In genomic region chr12:89429539-89429938, GRCh38 we compare ENCODE assay signal across 21 cellular contexts.
"Had no signal": no experiment of that assay in that cellular context is flagged by ENCODE, and none has a peak within 500 bp of the region (broad histone marks: within the 10 kb centered on the region; RNA-seq: fewer than 3 reads in every experiment).

No MANE protein-coding gene starts in this region.

- ATAC-seq: sciatic nerve; stimulated activated naive CD8-positive, alpha-beta T cell treated with anti-CD3 and anti-CD28 coated beads, Interleukin-15, amount 100 ng/mL, for 72 hours; upper lobe of right lung had no signal

- H3K27me3 ChIP-seq: colonic mucosa, neural progenitor cell, right atrium auricular region, suprapubic skin, transverse colon, upper lobe of right lung, uterus had no signal

- H3K9me3 ChIP-seq: colonic mucosa, prostate gland, right atrium auricular region, suprapubic skin, transverse colon, upper lobe of right lung, uterus had no signal

- H3K4me1 Mint-ChIP-seq: nephron, neural progenitor cell had no signal

- H3K4me3 ChIP-seq: colonic mucosa, lung, neural progenitor cell, prostate gland, right atrium auricular region, smooth muscle cell, suprapubic skin, transverse colon, upper lobe of right lung, uterus had no signal

- H3K36me3 ChIP-seq: colonic mucosa, neural progenitor cell, prostate gland, right atrium auricular region, suprapubic skin, upper lobe of right lung, uterus had no signal

- H3K27ac ChIP-seq: colonic mucosa, neural progenitor cell, prostate gland, right atrium auricular region, suprapubic skin, transverse colon, upper lobe of right lung, uterus had no signal

- DNase-seq: colonic mucosa; dermis blood vessel endothelial cell; hypothalamus; stimulated activated CD4-positive, alpha-beta T cell treated with anti-CD3 and anti-CD28 coated beads, Interleukin-12 subunit alpha, Interleukin-12 subunit beta, amount 100 ng/mL, for 4 hours; stimulated activated CD4-positive, alpha-beta T cell treated with anti-CD3 and anti-CD28 coated beads, Interleukin-1b, Interleukin-23, amount 100 ng/mL, for 48 hours; stimulated activated CD4-positive, alpha-beta T cell treated with anti-CD3 and anti-CD28 coated beads, Interleukin-4, amount 100 ng/mL, for 1 hour; stimulated activated CD8-positive, alpha-beta memory T cell treated with anti-CD3 and anti-CD28 coated beads, Interleukin-4, amount 100 ng/mL, for 48 hours; stimulated activated naive CD4-positive, alpha-beta T cell; stimulated activated naive CD8-positive, alpha-beta T cell treated with anti-CD3 and anti-CD28 coated beads, Interleukin-15, amount 100 ng/mL, for 72 hours; transverse colon; upper lobe of right lung; uterus had no signal

- H3K9me3 Mint-ChIP-seq: memory B cell had no signal

- H3K4me3 Mint-ChIP-seq: memory B cell; nephron; neural progenitor cell; stimulated activated naive CD8-positive, alpha-beta T cell treated with anti-CD3 and anti-CD28 coated beads, Interleukin-15, amount 100 ng/mL, for 72 hours had no signal

- H3K4me1 ChIP-seq: colonic mucosa, neural progenitor cell, prostate gland, right atrium auricular region, suprapubic skin, transverse colon, upper lobe of right lung, uterus had no signal

- H3K27me3 Mint-ChIP-seq: memory B cell; stimulated activated naive CD8-positive, alpha-beta T cell treated with anti-CD3 and anti-CD28 coated beads, Interleukin-15, amount 100 ng/mL, for 72 hours had no signal

- H3K27ac Mint-ChIP-seq: memory B cell; nephron; neural progenitor cell; stimulated activated naive CD8-positive, alpha-beta T cell treated with anti-CD3 and anti-CD28 coated beads, Interleukin-15, amount 100 ng/mL, for 72 hours had no signal
